16 cellular contexts compared by ENCODE assay signal in the genomic region with DNA sequence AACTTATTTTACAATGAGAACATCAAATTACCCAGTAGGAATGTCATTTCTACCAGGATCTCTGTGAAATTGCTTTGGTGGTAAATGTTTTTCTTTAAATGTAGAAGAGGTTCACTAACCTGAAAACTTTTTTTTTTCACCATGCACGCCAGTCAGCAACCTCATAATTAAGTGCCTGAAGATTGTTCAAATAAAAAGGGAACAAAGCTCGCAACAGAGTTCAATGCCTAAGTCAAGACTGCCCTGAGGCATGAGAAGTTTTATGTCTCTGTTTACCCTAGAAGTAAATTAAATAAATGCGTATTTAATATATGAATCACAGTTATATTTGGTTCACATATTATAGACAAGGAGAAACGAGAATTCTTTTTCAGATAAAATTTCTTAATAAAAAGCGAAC. TPM values are rescaled to one million over a fixed set of nuclear protein-coding genes. Genes with fewer than 3 reads are reported as not detected.
DNase-seq lines count a peak whose midpoint lies in the region; ATAC-seq and TF ChIP-seq lines count a peak whose summit lies in the region.
"Had no signal": no experiment of that assay in that cellular context is flagged by ENCODE, and none has a peak within 500 bp of the region (broad histone marks: within the 10 kb centered on the region; RNA-seq: fewer than 3 reads in every experiment).

No MANE protein-coding gene starts in this region.

- intact Hi-C loops in esophagus muscularis mucosa (cut with DNase I) (no loop called here), prostate gland (cut with DNase I) (no loop called here)
- intact Hi-C loops in naive thymus-derived CD4-positive, alpha-beta T cell (cut with micrococcal nuclease) = no loop called here

- DNase-seq in NCI-H146 (lab: John Stamatoyannopoulos, UW) = peak; percentile 15
- DNase-seq in NCI-H146 treated with DMSO at 0.1 percent for 48 hours (lab: John Stamatoyannopoulos, UW; ENCODE audit: unreplicated experiment) = no peak
- peak; percentile 13 for DNase-seq in M059J (ENCODE audit: low read depth)
- no peak for DNase-seq in esophagus muscularis mucosa (ENCODE audit: extremely low spot score)
- no peak for DNase-seq in prostate gland (ENCODE audit: low spot score)
- no peak for DNase-seq in naive thymus-derived CD4-positive, alpha-beta T cell
- DNase-seq in effector CD4-positive, alpha-beta T cell = no peak
- DNase-seq: CD8-positive, alpha-beta memory T cell; DMS79; NCI-H1694 treated with DMSO at 0.1 percent for 48 hours; NCI-H446; Peyer's patch; Right ventricle myocardium superior had no signal

- ATAC-seq in naive thymus-derived CD4-positive, alpha-beta T cell = no peak

- TF ChIP-seq CTCF in esophagus muscularis mucosa (IDR thresholded peaks at IDR 0.05) (no peak), prostate gland (IDR thresholded peaks at IDR 0.05) (no peak)

- H3K27ac ChIP-seq in esophagus muscularis mucosa (replicated peaks in 1 of 4) (peak overlapping the region in 3 of 4 donors; percentile 6 to 51 (median 14)), stomach smooth muscle (ENCODE audit: low read length) (peak overlapping the region; percentile 55), prostate gland (no peak overlapping the region)
- H3K27ac ChIP-seq in naive thymus-derived CD4-positive, alpha-beta T cell (ENCODE audit: low read depth, low read length) = no peak overlapping the region
- H3K27ac ChIP-seq: BLaER1 treated with 17β-estradiol and CSF1 and Interleukin-3, amounts not matched to agents 10 nM and 100 nM; Peyer's patch had no signal

- no peaks in the 10 kb centered on the region for H3K4me1 Mint-ChIP-seq in naive thymus-derived CD4-positive, alpha-beta T cell
- H3K4me1 Mint-ChIP-seq: CD8-positive, alpha-beta memory T cell had no signal

- no peak overlapping the region for H3K27ac Mint-ChIP-seq in naive thymus-derived CD4-positive, alpha-beta T cell

- no peaks in the 10 kb centered on the region for H3K27me3 ChIP-seq in esophagus muscularis mucosa
- no peaks in the 10 kb centered on the region for H3K27me3 ChIP-seq in stomach smooth muscle (ENCODE audit: control insufficient read depth in 1 of 2, insufficient read depth in 2 of 2, low read length in 2 of 2)
- H3K27me3 ChIP-seq in prostate gland (replicated peaks; ENCODE audit: insufficient read depth) = no peaks in the 10 kb centered on the region
- H3K27me3 ChIP-seq in naive thymus-derived CD4-positive, alpha-beta T cell (ENCODE audit: control insufficient read depth in 2 of 2, insufficient read depth in 2 of 2, low read length in 2 of 2) = peaks cover 0 to 5% of the 10 kb centered on the region in 2 donors
- H3K27me3 ChIP-seq: BLaER1 treated with 17β-estradiol and CSF1 and Interleukin-3, amounts not matched to agents 10 nM and 100 nM; Peyer's patch had no signal

- H3K4me1 ChIP-seq in esophagus muscularis mucosa (peaks cover 0 to 31% (median 21%) of the 10 kb centered on the region in 4 donors), stomach smooth muscle (ENCODE audit: control insufficient read depth, insufficient read depth, low read length) (peaks cover 13% of the 10 kb centered on the region), prostate gland (replicated peaks) (no peaks in the 10 kb centered on the region)
- H3K4me1 ChIP-seq in naive thymus-derived CD4-positive, alpha-beta T cell (ENCODE audit: control insufficient read depth in 2 of 2, insufficient read depth in 2 of 2, low read length in 2 of 2) = no peaks in the 10 kb centered on the region
- H3K4me1 ChIP-seq: BLaER1 treated with 17β-estradiol and CSF1 and Interleukin-3, amounts not matched to agents 10 nM and 100 nM; Peyer's patch had no signal

- H3K9me3 Mint-ChIP-seq in naive thymus-derived CD4-positive, alpha-beta T cell = peaks cover 0 to 6% (median 0%) of the 10 kb centered on the region in 11 donors

- H3K36me3 ChIP-seq in esophagus muscularis mucosa (no peaks in the 10 kb centered on the region), stomach smooth muscle (ENCODE audit: control insufficient read depth in 2 of 2, insufficient read depth in 2 of 2, low read length in 2 of 2) (no peaks in the 10 kb centered on the region), prostate gland (no peaks in the 10 kb centered on the region)
- no peaks in the 10 kb centered on the region for H3K36me3 ChIP-seq in naive thymus-derived CD4-positive, alpha-beta T cell (ENCODE audit: control insufficient read depth in 2 of 3, insufficient read depth in 3 of 3, low read length in 3 of 3)
- H3K36me3 ChIP-seq: BLaER1 treated with 17β-estradiol and CSF1 and Interleukin-3, amounts not matched to agents 10 nM and 100 nM; HAP-1; Peyer's patch had no signal

- TF ChIP-seq EP300 in esophagus muscularis mucosa (IDR thresholded peaks at IDR 0.05) = no peak

- peaks cover 19 to 46% (median 27%) of the 10 kb centered on the region in 5 donors for H3K27me3 Mint-ChIP-seq in naive thymus-derived CD4-positive, alpha-beta T cell

- WGBS in esophagus muscularis mucosa = 63% methylated on average over 5 of the region's 5 CpGs
- 32% methylated on average over 5 of the region's 5 CpGs for WGBS in prostate gland

- no peak overlapping the region for H3K9ac ChIP-seq in stomach smooth muscle (ENCODE audit: low read length in 2 of 2)
- H3K9ac ChIP-seq: BLaER1 treated with 17β-estradiol and CSF1 and Interleukin-3, amounts not matched to agents 10 nM and 100 nM had no signal

- CTCF ChIA-PET in naive thymus-derived CD4-positive, alpha-beta T cell (lab: Charles Lee) = no interaction called here

- no peaks in the 10 kb centered on the region for H3K9me3 ChIP-seq in esophagus muscularis mucosa
- H3K9me3 ChIP-seq in stomach smooth muscle (ENCODE audit: control insufficient read depth in 2 of 2, low read length in 2 of 2) = no peaks in the 10 kb centered on the region
- no peaks in the 10 kb centered on the region for H3K9me3 ChIP-seq in prostate gland
- no peaks in the 10 kb centered on the region for H3K9me3 ChIP-seq in naive thymus-derived CD4-positive, alpha-beta T cell (ENCODE audit: control insufficient read depth in 2 of 3, low read length in 3 of 3)
- H3K9me3 ChIP-seq: BLaER1 treated with 17β-estradiol and CSF1 and Interleukin-3, amounts not matched to agents 10 nM and 100 nM; HAP-1; Peyer's patch had no signal

- peaks cover 0 to 4% (median 0%) of the 10 kb centered on the region in 5 donors for H3K36me3 Mint-ChIP-seq in naive thymus-derived CD4-positive, alpha-beta T cell
- H3K36me3 Mint-ChIP-seq: CD8-positive, alpha-beta memory T cell had no signal

- peak overlapping the region in 1 of 4 donors; percentile 8 for H3K4me3 ChIP-seq in esophagus muscularis mucosa
- H3K4me3 ChIP-seq in stomach smooth muscle (ENCODE audit: low read length in 2 of 2) = peak overlapping the region in 1 of 2 donors; percentile 9
- no peak overlapping the region for H3K4me3 ChIP-seq in prostate gland
- no peak overlapping the region for H3K4me3 ChIP-seq in naive thymus-derived CD4-positive, alpha-beta T cell (ENCODE audit: low read length)
- H3K4me3 ChIP-seq: BLaER1 treated with 17β-estradiol and CSF1 and Interleukin-3, amounts not matched to agents 10 nM and 100 nM; HAP-1; Peyer's patch had no signal

- no peak for TF ChIP-seq POLR2A in esophagus muscularis mucosa (IDR thresholded peaks at IDR 0.05; ENCODE audit: low read depth)
- no peak for TF ChIP-seq POLR2A in prostate gland (IDR thresholded peaks at IDR 0.05)

- no peak overlapping the region for H3K4me3 Mint-ChIP-seq in naive thymus-derived CD4-positive, alpha-beta T cell
- H3K4me3 Mint-ChIP-seq: CD8-positive, alpha-beta memory T cell had no signal

- POLR2A ChIA-PET in naive thymus-derived CD4-positive, alpha-beta T cell (lab: Charles Lee) = no interaction called here

RNA-seq across cellular contexts. Expression of a gene that starts 13.8 kb away (rescaled TPM):
- 2.7 and 4.1 TPM in 2 replicates for total RNA-seq in M059J (2014; rRNA removed; shearing (Covaris generic))
- total RNA-seq in esophagus muscularis mucosa = 100 to 1,000 TPM in 2 of 4 donors, 10 to 100 TPM in 2; 75.5 to 119 (median 99.3) TPM
- 1 to 10 TPM; 6.6 to 8.4 TPM for total RNA-seq in prostate gland
- 1 to 10 TPM; 1.2 to 9.1 (median 8.4) TPM for total RNA-seq in naive thymus-derived CD4-positive, alpha-beta T cell
- 1 to 10 TPM; 3.5 to 5.7 TPM for polyA plus RNA-seq in naive thymus-derived CD4-positive, alpha-beta T cell

RNA-seq across cellular contexts. Expression of a gene that starts 44.8 kb away (rescaled TPM):
- total RNA-seq in M059J (2014; rRNA removed; shearing (Covaris generic)) = 22.8 and 31.7 TPM in 2 replicates
- total RNA-seq in esophagus muscularis mucosa (10 to 100 TPM; 11.2 to 22.4 (median 15.4) TPM), prostate gland (10 to 100 TPM; 12.7 to 30.5 TPM)
- 10 to 100 TPM; 25.7 to 55.4 (median 46.1) TPM for total RNA-seq in naive thymus-derived CD4-positive, alpha-beta T cell
- 10 to 100 TPM; 26.4 to 28.0 TPM for polyA plus RNA-seq in naive thymus-derived CD4-positive, alpha-beta T cell

Comparison
In these comparisons a context has a peak if more than half of its experiments do, and no peak if none do; other contexts are left out.
1. DNase-seq: peak in NCI-H146 (single experiment) and M059J (single experiment); none in NCI-H146 treated with DMSO at 0.1 percent for 48 hours (single experiment), esophagus muscularis mucosa (single experiment), prostate gland (single experiment), naive thymus-derived CD4-positive, alpha-beta T cell (0 of 9) and effector CD4-positive, alpha-beta T cell (single experiment).
2. H3K27ac ChIP-seq: peak in esophagus muscularis mucosa (3 of 4) and stomach smooth muscle (single experiment); none in prostate gland (0 of 2) and naive thymus-derived CD4-positive, alpha-beta T cell (single experiment).
3. RNA of a gene that starts 13.8 kb away (total RNA-seq): 75.5 to 119 TPM in esophagus muscularis mucosa; 6.6 to 8.4 TPM in prostate gland, 1.2 to 9.1 TPM in naive thymus-derived CD4-positive, alpha-beta T cell and 2.7 to 4.1 TPM in M059J; every median in the first group is over 4 times any median in the second.